ENCODE assay signal across 24 cellular contexts in the genomic region with DNA sequence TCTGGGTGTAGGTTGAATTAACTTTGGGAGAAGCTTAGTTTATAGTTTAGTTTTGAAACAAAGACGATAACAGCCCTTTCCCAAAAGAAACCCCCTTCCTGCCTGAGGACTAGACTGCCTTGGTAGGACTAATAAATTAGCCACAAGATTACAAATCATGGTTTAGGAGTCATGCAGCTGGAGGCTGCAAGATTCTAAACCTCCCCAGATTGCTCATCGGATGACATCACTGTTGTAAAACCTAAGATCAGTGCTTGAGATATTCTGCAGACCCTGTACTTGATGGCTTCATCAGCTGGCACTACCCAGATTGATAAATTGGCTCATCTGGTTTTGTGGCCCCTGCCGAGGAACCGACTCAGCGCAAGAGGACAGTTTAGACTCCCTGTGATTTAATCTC. TPM values are rescaled to one million over a fixed set of nuclear protein-coding genes. Genes with fewer than 3 reads are reported as not detected.
DNase-seq lines count a peak whose midpoint lies in the region; ATAC-seq and TF ChIP-seq lines count a peak whose summit lies in the region.
"Had no signal": no experiment of that assay in that cellular context is flagged by ENCODE, and none has a peak within 500 bp of the region (broad histone marks: within the 10 kb centered on the region; RNA-seq: fewer than 3 reads in every experiment).

No MANE protein-coding gene starts in this region.

- H2BK5ac ChIP-seq in neuronal stem cell (ENCODE audit: low read length): no peak overlapping the region

- no peak overlapping the region for H3K4me3 ChIP-seq in SK-N-SH (ENCODE audit: low read depth in 2 of 2, low read length in 1 of 2)
- no peak overlapping the region for H3K4me3 ChIP-seq in choroid plexus epithelial cell (ENCODE audit: low read depth, low read length)
- no peak overlapping the region for H3K4me3 ChIP-seq in right cardiac atrium (ENCODE audit: low read length)
- H3K4me3 ChIP-seq in neuronal stem cell (ENCODE audit: low read length in 2 of 2): no peak overlapping the region
- H3K4me3 ChIP-seq: adrenal gland, esophagus muscularis mucosa, left ventricle myocardium inferior, psoas muscle had no signal

- H4K20me1 ChIP-seq in SK-N-SH (ENCODE audit: insufficient read depth): no peaks in the 10 kb centered on the region

- H2AFZ ChIP-seq in SK-N-SH (ENCODE audit: low read depth): peak overlapping the region; percentile 52; the same call in 1 of the 2 replicates
- no peak overlapping the region for H2AFZ ChIP-seq in neuronal stem cell (ENCODE audit: low read length)

- no peak overlapping the region for H4K91ac ChIP-seq in neuronal stem cell (ENCODE audit: low read depth, low read length, poor library complexity)

- H3K4me2 ChIP-seq in SK-N-SH (0 out of 2 replicates have a peak overlapping the region, but pooled peaks have one; percentile 6), neuronal stem cell (ENCODE audit: insufficient read depth, low read length, poor library complexity, severe bottlenecking) (no peak overlapping the region)

- intact Hi-C loops in right cardiac atrium (cut with DNase I): no loop called here

- H2BK12ac ChIP-seq in neuronal stem cell (ENCODE audit: low read length): no peak overlapping the region

- no peak overlapping the region for H3K9ac ChIP-seq in SK-N-SH
- H3K9ac ChIP-seq in neuronal stem cell (ENCODE audit: low read depth, low read length, poor library complexity): no peak overlapping the region

- H3K36me3 ChIP-seq in SK-N-SH (replicated peaks in 1 of 2; ENCODE audit: control insufficient read depth in 1 of 2, insufficient read depth in 2 of 2, low read length in 1 of 2) (no peaks in the 10 kb centered on the region), neuronal stem cell (replicated peaks in 1 of 2; ENCODE audit: control insufficient read depth in 2 of 2, insufficient read depth in 2 of 2, low read length in 2 of 2) (no peaks in the 10 kb centered on the region)
- H3K36me3 ChIP-seq: adrenal gland, esophagus muscularis mucosa, left ventricle myocardium inferior had no signal

- H3K4me1 ChIP-seq in SK-N-SH (ENCODE audit: control insufficient read depth in 1 of 2, insufficient read depth in 2 of 2, low read depth in 1 of 2, low read length in 1 of 2) (no peaks in the 10 kb centered on the region; a peak in 1 of 4 replicates), right cardiac atrium (ENCODE audit: control insufficient read depth, insufficient read depth, low read length) (no peaks in the 10 kb centered on the region), neuronal stem cell (ENCODE audit: control insufficient read depth in 2 of 2, insufficient read depth in 1 of 2, low read depth in 1 of 2, low read length in 2 of 2) (no peaks in the 10 kb centered on the region)

- TF ChIP-seq CTCF in SK-N-SH (IDR thresholded peaks at IDR 0.05) (no peak), choroid plexus epithelial cell (conservative IDR thresholded peaks at IDR 0.05; ENCODE audit: low read depth, low read length) (no peak)

- H4K8ac ChIP-seq in neuronal stem cell (ENCODE audit: low read depth, low read length): no peak overlapping the region

- no peak for ATAC-seq in SK-N-SH treated with all-trans-retinoic acid at 6 μM for 48 hours
- no peak for ATAC-seq in right cardiac atrium
- ATAC-seq: natural killer cell, psoas muscle had no signal

- 27% methylated on average over 5 of the region's 5 CpGs for WGBS in SK-N-SH (ENCODE audit: low lambda C conversion rate)
- 83% methylated on average over 5 of the region's 5 CpGs for WGBS in right cardiac atrium
- no CpG with 5 or more reads among the region's 5 CpGs for WGBS in neuronal stem cell (ENCODE audit: extremely low coverage in 2 of 2, insufficient read length in 2 of 2, insufficient replicate concordance in 1 of 2), 2 donors

- H3K27me3 ChIP-seq in SK-N-SH (ENCODE audit: insufficient read depth) (no peaks in the 10 kb centered on the region), right cardiac atrium (ENCODE audit: control insufficient read depth, insufficient read depth) (no peaks in the 10 kb centered on the region), neuronal stem cell (ENCODE audit: control insufficient read depth in 3 of 3, insufficient read depth in 3 of 3, low read depth in 1 of 3, low read length in 3 of 3) (peaks cover 0 to 10% (median 2%) of the 10 kb centered on the region in 3 experiments)

- H2BK120ac ChIP-seq in neuronal stem cell (ENCODE audit: low read depth, low read length): no peak overlapping the region

- 0 out of 4 replicates have a peak, but pooled peaks of 1 of the 2 experiments have one; percentile 40 for TF ChIP-seq EP300 in SK-N-SH (IDR thresholded peaks at IDR 0.05; ENCODE audit: borderline replicate concordance in 1 of 2, low read depth in 1 of 2, low read length in 1 of 2)

- H3K23ac ChIP-seq in neuronal stem cell (ENCODE audit: low read depth, low read length, poor library complexity): no peak overlapping the region

- H3K27ac ChIP-seq in SK-N-SH (ENCODE audit: low read depth in 2 of 2, low read length in 1 of 2) (no peak overlapping the region), right cardiac atrium (ENCODE audit: low read length) (no peak overlapping the region), neuronal stem cell (replicated peaks; ENCODE audit: low read length) (no peak overlapping the region)
- H3K27ac ChIP-seq: adrenal gland, esophagus muscularis mucosa, HL-60, left ventricle myocardium inferior, psoas muscle had no signal

- no peak overlapping the region for H3K4ac ChIP-seq in neuronal stem cell (ENCODE audit: low read length)

- H2AK5ac ChIP-seq in neuronal stem cell (ENCODE audit: low read depth, low read length): no peak overlapping the region

- H3K9me3 ChIP-seq in SK-N-SH (no peaks in the 10 kb centered on the region), right cardiac atrium (ENCODE audit: control insufficient read depth, low read length) (no peaks in the 10 kb centered on the region), neuronal stem cell (replicated peaks in 1 of 2; ENCODE audit: control insufficient read depth in 2 of 2, insufficient read depth in 1 of 2, low read depth in 1 of 2, low read length in 2 of 2) (peaks cover 0 to 2% of the 10 kb centered on the region in 2 donors)
- H3K9me3 ChIP-seq: adrenal gland, esophagus muscularis mucosa, left ventricle myocardium inferior, psoas muscle had no signal

- H3K9me2 ChIP-seq in SK-N-SH: no peaks in the 10 kb centered on the region

- POLR2A ChIA-PET in SK-N-SH (lab: Yijun Ruan, JAX): no interaction called here

- no peak overlapping the region for H3K18ac ChIP-seq in neuronal stem cell (ENCODE audit: low read length)

- H3K79me1 ChIP-seq in neuronal stem cell (ENCODE audit: low read depth, low read length): no peaks in the 10 kb centered on the region

- H2BK15ac ChIP-seq in neuronal stem cell (ENCODE audit: low read length): no peak overlapping the region

- no peak for TF ChIP-seq RAD21 in SK-N-SH (IDR thresholded peaks at IDR 0.05; ENCODE audit: low read length)

- no peak for DNase-seq in SK-N-SH
- peak; percentile 28 for DNase-seq in NCI-H226
- peak; percentile 55 for DNase-seq in choroid plexus epithelial cell (ENCODE audit: low read depth)
- DNase-seq in right cardiac atrium: no peak
- DNase-seq in activated CD4-positive, alpha-beta T cell treated with anti-CD3 and anti-CD28 coated beads, Interleukin-2, amount 50 U/mL, for 48 hours: no peak
- no peak for DNase-seq in neuronal stem cell (ENCODE audit: low spot score)
- no peak for DNase-seq in cerebellum (ENCODE audit: low spot score)
- DNase-seq: activated CD4-positive, alpha-beta memory T cell treated with anti-CD3 and anti-CD28 coated beads for 36 hours; adrenal gland; H9; left ventricle myocardium inferior; natural killer cell; NCI-H2029 treated with DMSO at 0.1 percent for 48 hours; NCI-H526 treated with DMSO at 0.1 percent for 48 hours; psoas muscle; SHP77 treated with DMSO at 0.1 percent for 48 hours; stimulated activated CD4-positive, alpha-beta T cell treated with anti-CD3 and anti-CD28 coated beads, Interleukin-1b, Interleukin-23, amount 100 ng/mL, for 48 hours; stimulated activated CD8-positive, alpha-beta memory T cell treated with anti-CD3 and anti-CD28 coated beads, Interleukin-4, amount 100 ng/mL, for 48 hours; T-helper 9 cell; trophoblast cell had no signal

- no peaks in the 10 kb centered on the region for H3F3A ChIP-seq in SK-N-SH (replicated peaks; ENCODE audit: insufficient read depth)

- CTCF ChIA-PET in SK-N-SH (lab: Yijun Ruan, JAX): interaction anchor here (2.2 kb wide), 1 partner anchor 10 kb away, joined by 16 read pairs; no protein-coding TSS in a partner anchor

- peaks cover 4% of the 10 kb centered on the region; the same call in 1 of the 2 replicates for H3K79me2 ChIP-seq in SK-N-SH (ENCODE audit: insufficient read depth)

- H3K14ac ChIP-seq in neuronal stem cell (ENCODE audit: low read length): no peak overlapping the region

TF ChIP-seq in SK-N-SH, 30 proteins besides CTCF, POLR2A, EP300 and RAD21 (continues in another document):
- TF ChIP-seq FOXJ3 (CRISPR knock-in tag; IDR thresholded peaks at IDR 0.05): no peak

TF ChIP-seq in SK-N-SH treated with all-trans-retinoic acid at 6 μM for 48 hours, 23 proteins besides CTCF, POLR2A, EP300 and RAD21:
- TF ChIP-seq ARNTL (CRISPR knock-in tag; IDR thresholded peaks at IDR 0.05; ENCODE audit: borderline replicate concordance, low read depth) (no peak), ZFP30 (CRISPR knock-in tag; IDR thresholded peaks at IDR 0.05) (no peak), ZNF70 (CRISPR knock-in tag; IDR thresholded peaks at IDR 0.05) (no peak)
TF ChIP-seq in SK-N-SH treated with all-trans-retinoic acid at 6 μM for 48 hours: peak in this region for 0.

RNA-seq across cellular contexts. Expression of gene MPHOSPH8, which starts 35.9 kb away (rescaled TPM):
- polyA plus RNA-seq in SK-N-SH (2012; rRNA removed): 11.1 and 13.0 TPM in 2 replicates
- 11.1 and 14.2 TPM in 2 replicates for polyA plus RNA-seq in SK-N-SH (2012; cell fraction: cytosol; rRNA removed)
- 12.2 and 25.5 TPM in 2 replicates for polyA plus RNA-seq in SK-N-SH (2012; cell fraction: nucleus; rRNA removed)
- 10 to 100 TPM; 34.7 to 39.1 (median 37.3) TPM for total RNA-seq in right cardiac atrium
- polyA plus RNA-seq in right cardiac atrium: 33.0 TPM
- 22.1 TPM for polyA plus RNA-seq in neuronal stem cell (2013, experiment 1 of 2)
- polyA plus RNA-seq in neuronal stem cell (2013, experiment 2 of 2): 22.6 TPM
- 26.4 TPM for total RNA-seq in cerebellum

RNA-seq across cellular contexts. Expression of gene TPTE2, which starts 36.2 kb away (rescaled TPM):
- not detected in 2 replicates for polyA plus RNA-seq in SK-N-SH (2012; rRNA removed)
- polyA plus RNA-seq in SK-N-SH (2012; cell fraction: cytosol; rRNA removed): 0.03 TPM in 1 of 2 replicates, not detected in the other
- polyA plus RNA-seq in SK-N-SH (2012; cell fraction: nucleus; rRNA removed): 0.11 TPM in 1 of 2 replicates, not detected in the other
- not detected for total RNA-seq in right cardiac atrium
- 0.05 TPM for polyA plus RNA-seq in right cardiac atrium
- 0.15 TPM for polyA plus RNA-seq in neuronal stem cell (2013, experiment 1 of 2)
- polyA plus RNA-seq in neuronal stem cell (2013, experiment 2 of 2): 0.11 TPM
- total RNA-seq in cerebellum: not detected
- total RNA-seq: dermis blood vessel endothelial cell, H9, left ventricle myocardium inferior, psoas muscle had no signal

Comparison
In these comparisons a context has a peak if more than half of its experiments do, and no peak if none do; other contexts are left out.
1. DNase-seq: peak in NCI-H226 (single experiment) and choroid plexus epithelial cell (single experiment); none in SK-N-SH (single experiment), right cardiac atrium (0 of 3), activated CD4-positive, alpha-beta T cell treated with anti-CD3 and anti-CD28 coated beads, Interleukin-2, amount 50 U/mL, for 48 hours (0 of 2), neuronal stem cell (single experiment) and cerebellum (single experiment).